Comparison of ENCODE assay signal across 8 cellular contexts in genomic region chr22:44684506-44685383, GRCh38. TPM values are rescaled to one million over a fixed set of nuclear protein-coding genes. Genes with fewer than 3 reads are reported as not detected.
DNase-seq lines count a peak whose midpoint lies in the region; ATAC-seq and TF ChIP-seq lines count a peak whose summit lies in the region.

No MANE protein-coding gene starts in this region.

- H3K4me3 Mint-ChIP-seq in activated CD4-positive, alpha-beta T cell treated with anti-CD3 and anti-CD28 coated beads for 36 hours, result peak overlapping the region; percentile 15

- no peaks in the 10 kb centered on the region for H3K27me3 Mint-ChIP-seq in activated CD4-positive, alpha-beta T cell treated with anti-CD3 and anti-CD28 coated beads for 36 hours

- H3K4me1 Mint-ChIP-seq in activated CD4-positive, alpha-beta T cell treated with anti-CD3 and anti-CD28 coated beads for 36 hours, result peaks cover 52% of the 10 kb centered on the region

- ATAC-seq in HG03095 (IDR thresholded peaks at IDR 0.05; ENCODE audit: unreplicated experiment) (peak; percentile 67), left lung (peak; percentile 98)
- peak; percentile 81 for ATAC-seq in activated CD4-positive, alpha-beta T cell treated with anti-CD3 and anti-CD28 coated beads for 36 hours

- H3K27me3 ChIP-seq in left lung, result peaks cover 0 to 8% of the 10 kb centered on the region in 2 donors

- H3K9me3 ChIP-seq in left lung, result no peaks in the 10 kb centered on the region

- no peaks in the 10 kb centered on the region for H3K9me3 Mint-ChIP-seq in activated CD4-positive, alpha-beta T cell treated with anti-CD3 and anti-CD28 coated beads for 36 hours (ENCODE audit: low read depth)

- DNase-seq in NCI-H345 (lab: John Stamatoyannopoulos, UW), result peak; percentile 45
- DNase-seq in NCI-H345 treated with DMSO at 0.1 percent for 48 hours (lab: John Stamatoyannopoulos, UW; ENCODE audit: unreplicated experiment), result no peak
- peak; percentile 76 for DNase-seq in NCI-H510A treated with DMSO at 0.1 percent for 48 hours (lab: John Stamatoyannopoulos, UW)
- peak; percentile 94 for DNase-seq in activated CD4-positive, alpha-beta T cell treated with anti-CD3 and anti-CD28 coated beads for 36 hours
- DNase-seq in cerebellum (ENCODE audit: low spot score), result peak; percentile 33
- DNase-seq in left lung, result peak; percentile 85 to 90
- DNase-seq in stimulated activated CD4-positive, alpha-beta T cell treated with anti-CD3 and anti-CD28 coated beads, Interleukin-4, amount 100 ng/mL, for 4 hours, result peak; percentile 71 to 75

- H3K27ac ChIP-seq in left lung, result no peak overlapping the region

- H3K4me3 ChIP-seq in left lung, result no peak overlapping the region

- intact Hi-C loops in activated CD4-positive, alpha-beta T cell treated with anti-CD3 and anti-CD28 coated beads for 36 hours (cut with DNase I, micrococcal nuclease), result loop anchor here (1.0 to 10.0 kb wide), 11 partner anchors 13 to 729 kb away; partner anchors contain the start of genes PRR5 (in 2 of the 2), PARVG (in 1 of the 2), RTL6 (in 1 of the 2) and SAMM50 (in 1 of the 2)
- intact Hi-C loops in left lung (cut with DNase I), result no loop called here

- peak; percentile 95 to 97 for TF ChIP-seq CTCF in left lung (IDR thresholded peaks at IDR 0.05)

- H3K36me3 Mint-ChIP-seq in activated CD4-positive, alpha-beta T cell treated with anti-CD3 and anti-CD28 coated beads for 36 hours (ENCODE audit: low read depth), result no peaks in the 10 kb centered on the region

- H3K4me1 ChIP-seq in left lung, result peaks cover 2 to 14% of the 10 kb centered on the region in 2 donors

- no peaks in the 10 kb centered on the region for H3K36me3 ChIP-seq in left lung

- CTCF ChIA-PET in activated CD4-positive, alpha-beta T cell treated with anti-CD3 and anti-CD28 coated beads for 36 hours (lab: Charles Lee), result interaction anchor here (0.6 to 2.7 kb wide), 19 partner anchors 8 to 986 kb away, joined by 3 to 32 read pairs (median 4); no protein-coding TSS in a partner anchor

- peak overlapping the region; percentile 87 for H3K27ac Mint-ChIP-seq in activated CD4-positive, alpha-beta T cell treated with anti-CD3 and anti-CD28 coated beads for 36 hours

- POLR2A ChIA-PET in activated CD4-positive, alpha-beta T cell treated with anti-CD3 and anti-CD28 coated beads for 36 hours (lab: Charles Lee), result interaction anchor here (0.6 kb wide), 1 partner anchor 479 kb away, joined by 3 read pairs; no protein-coding TSS in a partner anchor

RNA-seq across cellular contexts. Expression of gene PRR5, which starts 17.3 kb away (rescaled TPM):
- 10 to 100 TPM; 13.6 TPM for total RNA-seq in activated CD4-positive, alpha-beta T cell treated with anti-CD3 and anti-CD28 coated beads for 36 hours
- total RNA-seq in cerebellum, result 20.8 TPM
- total RNA-seq in left lung, result 10 to 100 TPM in 1 of 2 donors, 1 to 10 TPM in 1; 7.1 to 11.0 TPM

Comparison
In these comparisons a context has a peak if more than half of its experiments do, and no peak if none do; other contexts are left out.
1. intact Hi-C loops: an anchor here in activated CD4-positive, alpha-beta T cell treated with anti-CD3 and anti-CD28 coated beads for 36 hours (1.0 to 10.0 kb wide); none called in left lung.